8 cellular contexts compared by ENCODE assay signal in genomic region chr17:47315451-47316266, GRCh38. TPM values are rescaled to one million over a fixed set of nuclear protein-coding genes. Genes with fewer than 3 reads are reported as not detected.
DNase-seq lines count a peak whose midpoint lies in the region; ATAC-seq and TF ChIP-seq lines count a peak whose summit lies in the region.

No MANE protein-coding gene starts in this region.

- POLR2A ChIA-PET in GM10248 (lab: Yijun Ruan, JAX): interaction anchor here (0.5 kb wide), 1 partner anchor 378 kb away, joined by 4 read pairs; the partner anchor contains the start of gene TBKBP1

- no peak overlapping the region for H3K9ac ChIP-seq in duodenal mucosa (ENCODE audit: low read depth in 1 of 2, low read length in 2 of 2)

- H3K4me1 ChIP-seq in ACC112 (ENCODE audit: control insufficient read depth, insufficient read depth, low read length, unreplicated experiment): peaks cover 28% of the 10 kb centered on the region
- H3K4me1 ChIP-seq in duodenal mucosa (ENCODE audit: control insufficient read depth in 1 of 2, insufficient read depth in 2 of 2, low read length in 2 of 2): peaks cover 5 to 11% of the 10 kb centered on the region in 2 donors
- H3K4me1 ChIP-seq in tibial artery: peaks cover 0 to 49% (median 16%) of the 10 kb centered on the region in 4 donors

- H3K36me3 ChIP-seq in ACC112 (ENCODE audit: insufficient read depth, low read length) (no peaks in the 10 kb centered on the region), duodenal mucosa (ENCODE audit: control insufficient read depth in 1 of 2, insufficient read depth in 2 of 2, low read length in 2 of 2) (no peaks in the 10 kb centered on the region), tibial artery (peaks cover 5 to 12% (median 8%) of the 10 kb centered on the region in 3 donors)

- no peaks in the 10 kb centered on the region for H3K9me3 ChIP-seq in duodenal mucosa (ENCODE audit: control insufficient read depth in 1 of 2, low read length in 2 of 2)
- H3K9me3 ChIP-seq in tibial artery: no peaks in the 10 kb centered on the region

- CTCF ChIA-PET in GM10248 (lab: Yijun Ruan, JAX): interaction anchor here (0.6 to 6.3 kb wide), 39 partner anchors 8 to 353 kb away, joined by 3 to 107 read pairs (median 4); partner anchors contain the start of genes CDC27, EFCAB13 and MYL4

- DNase-seq in GM10248 (ENCODE audit: extremely low spot score) (peak; percentile 67), NCI-H1092 treated with DMSO at 0.1 percent for 48 hours (lab: John Stamatoyannopoulos, UW) (peak; percentile 54), lung microvascular endothelial cell (ENCODE audit: low read depth in 2 of 2) (peak; percentile 85 to 88), tibial artery (no peak)

- peak overlapping the region; percentile 88 for H3K27ac ChIP-seq in ACC112 (ENCODE audit: low read depth, low read length)
- H3K27ac ChIP-seq in duodenal mucosa (ENCODE audit: low read depth, low read length): peak overlapping the region; percentile 48
- H3K27ac ChIP-seq in tibial artery: peak overlapping the region; percentile 62 to 81

- H3K4me3 ChIP-seq in ACC112 (ENCODE audit: low read depth, low read length): peak overlapping the region; percentile 17; the same call in 1 of the 2 replicates
- peak overlapping the region in 1 of 2 donors; percentile 24 for H3K4me3 ChIP-seq in duodenal mucosa (ENCODE audit: low read depth in 1 of 2, low read length in 2 of 2)
- H3K4me3 ChIP-seq in tibial artery: no peak overlapping the region

- TF ChIP-seq CTCF in GM10248 (IDR thresholded peaks at IDR 0.05; ENCODE audit: control extremely low read depth, extremely low read depth, low read depth, missing control alignments) (peak; percentile 89), tibial artery (IDR thresholded peaks at IDR 0.05) (peak; percentile 75 to 89)

- H3K79me2 ChIP-seq in ACC112 (ENCODE audit: control insufficient read depth, insufficient read depth, low read length, unreplicated experiment): no peaks in the 10 kb centered on the region

- intact Hi-C loops in tibial artery (cut with DNase I; ENCODE audit: low total_unique reads): loop anchor here (2.0 kb wide), 1 partner anchor 87 kb away; no protein-coding TSS in a partner anchor

- peak overlapping the region; percentile 27 for H2AFZ ChIP-seq in ACC112 (ENCODE audit: low read length, unreplicated experiment)

- peak; percentile 95 for ATAC-seq in SK-N-SH treated with all-trans-retinoic acid at 6 μM for 48 hours
- no peak for ATAC-seq in GM18909 (IDR thresholded peaks at IDR 0.05; ENCODE audit: poor library complexity, unreplicated experiment)

- H3K27me3 ChIP-seq in ACC112 (ENCODE audit: insufficient read depth, low read length): no peaks in the 10 kb centered on the region
- no peaks in the 10 kb centered on the region for H3K27me3 ChIP-seq in duodenal mucosa (ENCODE audit: control insufficient read depth in 1 of 2, insufficient read depth in 2 of 2, low read length in 2 of 2)
- no peaks in the 10 kb centered on the region for H3K27me3 ChIP-seq in tibial artery

TF ChIP-seq in SK-N-SH treated with all-trans-retinoic acid at 6 μM for 48 hours, 23 proteins besides CTCF, POLR2A, EP300 and RAD21:
- TF ChIP-seq TCF4 (CRISPR knock-in tag; IDR thresholded peaks at IDR 0.05; ENCODE audit: borderline replicate concordance) (no peak), CREB5 (CRISPR knock-in tag; IDR thresholded peaks at IDR 0.05; ENCODE audit: low read depth) (peak; percentile 61; the same call in 1 of the 2 replicates), ZFP30 (CRISPR knock-in tag; IDR thresholded peaks at IDR 0.05) (no peak), RARB (CRISPR knock-in tag; IDR thresholded peaks at IDR 0.05) (no peak), ZNF565 (CRISPR knock-in tag; conservative IDR thresholded peaks at IDR 0.05; ENCODE audit: low read depth) (no peak), ISL1 (CRISPR knock-in tag; IDR thresholded peaks at IDR 0.05) (peak; percentile 38; the same call in 1 of the 2 replicates)
TF ChIP-seq in SK-N-SH treated with all-trans-retinoic acid at 6 μM for 48 hours: peak in this region for 2.

RNA-seq across cellular contexts. Expression of gene EFCAB13, which starts 8.1 kb away (rescaled TPM):
- 2.4 and 6.2 TPM in 2 replicates for total RNA-seq in lung microvascular endothelial cell

Comparison
In these comparisons a context has a peak if more than half of its experiments do, and no peak if none do; other contexts are left out.
1. DNase-seq: peak in GM10248 (single experiment), NCI-H1092 treated with DMSO at 0.1 percent for 48 hours (single experiment) and lung microvascular endothelial cell (2 of 2); none in tibial artery (0 of 2).
2. Peak in every context shown above with its lines, with median percentiles within 50 percentile points of each other: H3K27ac ChIP-seq.